Comparison of ENCODE assay signal across 18 cellular contexts in the genomic region with DNA sequence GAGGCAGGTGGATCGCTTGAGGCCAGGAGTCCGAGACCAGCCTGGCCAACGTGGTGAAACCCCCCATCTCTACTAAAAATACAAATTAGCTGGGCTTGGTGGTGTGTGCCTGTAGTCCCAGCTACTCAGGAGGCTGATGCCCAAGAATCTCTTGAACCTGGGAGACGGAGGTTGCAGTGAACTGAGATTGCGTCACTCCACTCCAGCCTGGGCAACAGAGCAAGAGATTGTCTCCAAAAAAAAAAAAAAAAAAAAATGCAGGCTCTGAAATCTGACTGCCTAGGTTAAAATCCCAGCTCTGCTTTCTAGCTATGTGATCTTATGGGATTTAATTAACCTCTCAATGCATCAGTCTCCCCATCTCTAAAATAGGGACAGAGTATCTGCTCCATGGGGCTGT. TPM values are rescaled to one million over a fixed set of nuclear protein-coding genes. Genes with fewer than 3 reads are reported as not detected.
DNase-seq lines count a peak whose midpoint lies in the region; ATAC-seq, FAIRE-seq and TF ChIP-seq lines count a peak whose summit lies in the region.
"Had no signal": no experiment of that assay in that cellular context is flagged by ENCODE, and none has a peak within 500 bp of the region (broad histone marks: within the 10 kb centered on the region; RNA-seq: fewer than 3 reads in every experiment).

No MANE protein-coding gene starts in this region.

- peak overlapping the region; percentile 77 for H3K27ac Mint-ChIP-seq in activated CD8-positive, alpha-beta memory T cell treated with anti-CD3 and anti-CD28 coated beads, Interleukin-2, amount 10 ng/mL, durations not matched to agents 7 days and 5 days
- peak overlapping the region; percentile 72 for H3K27ac Mint-ChIP-seq in T-helper 17 cell
- H3K27ac Mint-ChIP-seq: CD8-positive, alpha-beta T cell; GM23338 had no signal

- H3K9me3 ChIP-seq in IMR-90 (ENCODE audit: control insufficient read depth, insufficient read depth, low read length), result no peaks in the 10 kb centered on the region
- H3K9me3 ChIP-seq in T-helper 17 cell (ENCODE audit: control insufficient read depth, low read length, poor library complexity, severe bottlenecking), result no peaks in the 10 kb centered on the region
- no peaks in the 10 kb centered on the region for H3K9me3 ChIP-seq in endothelial cell of umbilical vein (replicated peaks; ENCODE audit: control insufficient read depth, insufficient read depth, low read length)

- no peak for DNase-seq in activated CD8-positive, alpha-beta memory T cell treated with anti-CD3 and anti-CD28 coated beads, Interleukin-2, amount 10 ng/mL, durations not matched to agents 7 days and 5 days
- no peak for DNase-seq in activated CD8-positive, alpha-beta memory T cell treated with anti-CD3 and anti-CD28 coated beads for 24 hours
- DNase-seq in IMR-90, result no peak
- DNase-seq in T-helper 17 cell, result no peak
- no peak for DNase-seq in endothelial cell of umbilical vein (ENCODE audit: low read depth, low spot score)
- DNase-seq in stimulated activated CD4-positive, alpha-beta T cell treated with anti-CD3 and anti-CD28 coated beads, Interleukin-2, amount 100 ng/mL, for 48 hours, result no peak
- DNase-seq: Calu3; CD8-positive, alpha-beta T cell; NCI-H1417 treated with DMSO at 0.1 percent for 48 hours; NCI-H187 treated with DMSO at 0.1 percent for 48 hours; NCI-H2227 treated with DMSO at 0.1 percent for 48 hours; NCI-H510A treated with DMSO at 0.1 percent for 48 hours; NCI-H774; Right ventricle myocardium superior had no signal

- H3K18ac ChIP-seq in IMR-90 (ENCODE audit: low read depth, low read length), result no peak overlapping the region

- H3K79me2 ChIP-seq in endothelial cell of umbilical vein (ENCODE audit: control insufficient read depth, insufficient read depth, low read length), result peaks cover 64% of the 10 kb centered on the region

- H3K27ac ChIP-seq in IMR-90 (ENCODE audit: insufficient read depth, low read length), result no peak overlapping the region
- no peak overlapping the region for H3K27ac ChIP-seq in endothelial cell of umbilical vein (ENCODE audit: insufficient read depth, low read depth, low read length)
- H3K27ac ChIP-seq: BLaER1 treated with 17β-estradiol and CSF1 and Interleukin-3, amounts not matched to agents 10 nM and 100 nM had no signal

- ATAC-seq in activated CD8-positive, alpha-beta memory T cell treated with anti-CD3 and anti-CD28 coated beads, Interleukin-2, amount 10 ng/mL, durations not matched to agents 7 days and 5 days, result no peak
- ATAC-seq in IMR-90 (ENCODE audit: low read depth) (no peak), T-helper 17 cell (no peak), HG03108 (IDR thresholded peaks at IDR 0.05; ENCODE audit: unreplicated experiment) (no peak)
- ATAC-seq: CD8-positive, alpha-beta T cell; GM23338; HCT116 had no signal

- no peak overlapping the region for H2BK20ac ChIP-seq in IMR-90 (ENCODE audit: low read depth, low read length)

- WGBS in IMR-90 (ENCODE audit: extremely low coverage in 2 of 2, insufficient read length in 1 of 2), 2 experiments, result 83% methylated on average over 1 of the region's 5 CpGs; no CpG with 5 or more reads in 1 of the 2 experiments

- H3K27me3 ChIP-seq in IMR-90 (ENCODE audit: control insufficient read depth, insufficient read depth, low read length) (no peaks in the 10 kb centered on the region), endothelial cell of umbilical vein (ENCODE audit: control insufficient read depth in 2 of 2, insufficient read depth in 2 of 2, low read length in 2 of 2) (no peaks in the 10 kb centered on the region)
- H3K27me3 ChIP-seq: BLaER1 treated with 17β-estradiol and CSF1 and Interleukin-3, amounts not matched to agents 10 nM and 100 nM had no signal

- intact Hi-C loops in IMR-90 (cut with micrococcal nuclease) (no loop called here), endothelial cell of umbilical vein (cut with micrococcal nuclease) (no loop called here)

- no peak for TF ChIP-seq RAD21 in IMR-90 (IDR thresholded peaks at IDR 0.05; ENCODE audit: low read length)

- no peak for TF ChIP-seq POLR2A in IMR-90 (IDR thresholded peaks at IDR 0.05; ENCODE audit: low read depth, low read length)
- TF ChIP-seq POLR2A in endothelial cell of umbilical vein (IDR thresholded peaks at IDR 0.05; ENCODE audit: low read depth, low read length), result no peak

- no TSS peak for BruUV-seq in IMR-90 (replicated peaks; lab: Mats Ljungman, UMichigan)
- no TSS peak for BruUV-seq in endothelial cell of umbilical vein (replicated peaks; lab: Mats Ljungman, UMichigan)

- H3K4ac ChIP-seq in IMR-90 (ENCODE audit: low read depth, low read length), result no peak overlapping the region

- no peak overlapping the region for H2BK120ac ChIP-seq in IMR-90 (ENCODE audit: low read depth, low read length)

- no peaks in the 10 kb centered on the region; the same call in 1 of the 2 replicates for H3K9me1 ChIP-seq in IMR-90 (ENCODE audit: insufficient read depth, low read length)
- H3K9me1 ChIP-seq in endothelial cell of umbilical vein (replicated peaks; ENCODE audit: control insufficient read depth, extremely low read depth, insufficient read depth, low read length), result no peaks in the 10 kb centered on the region

- POLR2A ChIA-PET in IMR-90 (lab: Charles Lee; ENCODE audit: unreplicated experiment) (no interaction called here), endothelial cell of umbilical vein (lab: Charles Lee) (no interaction called here)

- FAIRE-seq in endothelial cell of umbilical vein (lab: Jason Lieb, UNC), result peak; percentile 12

- H3K4me1 Mint-ChIP-seq in activated CD8-positive, alpha-beta memory T cell treated with anti-CD3 and anti-CD28 coated beads, Interleukin-2, amount 10 ng/mL, durations not matched to agents 7 days and 5 days, result peaks cover 64% of the 10 kb centered on the region
- peaks cover 43% of the 10 kb centered on the region for H3K4me1 Mint-ChIP-seq in T-helper 17 cell

- no peak overlapping the region for H3K14ac ChIP-seq in IMR-90 (replicated peaks; ENCODE audit: low read depth, low read length)

- no peaks in the 10 kb centered on the region for H3K36me3 ChIP-seq in IMR-90 (ENCODE audit: control insufficient read depth, insufficient read depth, low read length)
- H3K36me3 ChIP-seq in endothelial cell of umbilical vein (ENCODE audit: control insufficient read depth in 2 of 2, extremely low read depth in 1 of 2, insufficient read depth in 2 of 2, low read length in 2 of 2), result no peaks in the 10 kb centered on the region

- H4K20me1 ChIP-seq in IMR-90 (ENCODE audit: insufficient read depth, low read length) (0 out of 2 replicates have a peak, but pooled peaks cover 5% of the 10 kb centered on the region), endothelial cell of umbilical vein (replicated peaks; ENCODE audit: control insufficient read depth, extremely low read depth, insufficient read depth, low read length) (no peaks in the 10 kb centered on the region)

- H3K4me2 ChIP-seq in IMR-90 (ENCODE audit: low read depth, low read length), result no peak overlapping the region
- no peak overlapping the region for H3K4me2 ChIP-seq in endothelial cell of umbilical vein (ENCODE audit: insufficient read depth, low read length)
- H3K4me2 ChIP-seq: GM23338 had no signal

- dilution Hi-C loops in IMR-90 (cut with HindIII; ENCODE audit: low sequenced_read_pairs, unreplicated experiment) (no loop called here), endothelial cell of umbilical vein (cut with MboI; ENCODE audit: extremely low pct_ligation_motif_present, low sequenced_read_pairs) (no loop called here)

- H2AK5ac ChIP-seq in IMR-90 (ENCODE audit: low read depth, low read length), result no peak overlapping the region

- H3K4me3 ChIP-seq in IMR-90 (ENCODE audit: insufficient read depth, low read depth, low read length) (no peak overlapping the region), endothelial cell of umbilical vein (replicated peaks in 1 of 3; ENCODE audit: insufficient read depth in 1 of 3, low read depth in 1 of 3, low read length in 3 of 3) (no peak overlapping the region)
- H3K4me3 ChIP-seq: BLaER1 treated with 17β-estradiol and CSF1 and Interleukin-3, amounts not matched to agents 10 nM and 100 nM; GM23338 had no signal

- no peak overlapping the region for H4K5ac ChIP-seq in IMR-90 (ENCODE audit: low read depth, low read length)

- H3K4me1 ChIP-seq in IMR-90 (ENCODE audit: control insufficient read depth, insufficient read depth, low read length), result no peaks in the 10 kb centered on the region
- H3K4me1 ChIP-seq in endothelial cell of umbilical vein (ENCODE audit: control insufficient read depth, extremely low read depth, insufficient read depth, low read length), result peaks cover 22% of the 10 kb centered on the region

- H2AFZ ChIP-seq in IMR-90 (replicated peaks; ENCODE audit: low read length, poor library complexity), result no peak overlapping the region
- H2AFZ ChIP-seq in endothelial cell of umbilical vein (ENCODE audit: low read depth, low read length), result no peak overlapping the region
- H2AFZ ChIP-seq: GM23338 had no signal

- H3K56ac ChIP-seq in IMR-90 (ENCODE audit: extremely low read depth, insufficient read depth, low read length), result no peak overlapping the region

- no peak overlapping the region for H4K8ac ChIP-seq in IMR-90 (ENCODE audit: low read depth in 2 of 2, low read length in 2 of 2)

- H2BK5ac ChIP-seq in IMR-90 (ENCODE audit: low read depth, low read length, poor library complexity, severe bottlenecking), result no peak overlapping the region

- CTCF ChIA-PET in activated CD8-positive, alpha-beta memory T cell treated with anti-CD3 and anti-CD28 coated beads, Interleukin-2, amount 10 ng/mL, durations not matched to agents 7 days and 5 days (lab: Charles Lee), result interaction anchor here (0.7 to 2.3 kb wide), 8 partner anchors 12 to 263 kb away, joined by 3 to 8 read pairs (median 3); no protein-coding TSS in a partner anchor
- CTCF ChIA-PET in IMR-90 (lab: Yijun Ruan, JAX), result no interaction called here
- CTCF ChIA-PET in endothelial cell of umbilical vein (lab: Charles Lee), result interaction anchor here (0.7 to 1.5 kb wide), 3 partner anchors 12 to 51 kb away, joined by 3 to 6 read pairs (median 3); no protein-coding TSS in a partner anchor

- peaks cover 27% of the 10 kb centered on the region for H3K36me3 Mint-ChIP-seq in activated CD8-positive, alpha-beta memory T cell treated with anti-CD3 and anti-CD28 coated beads, Interleukin-2, amount 10 ng/mL, durations not matched to agents 7 days and 5 days
- no peaks in the 10 kb centered on the region for H3K36me3 Mint-ChIP-seq in T-helper 17 cell (ENCODE audit: low read depth)

- no peak overlapping the region for H4K91ac ChIP-seq in IMR-90 (ENCODE audit: insufficient read depth, low read depth, low read length)

- H3K23ac ChIP-seq in IMR-90 (ENCODE audit: low read depth, low read length), result no peak overlapping the region

- H2BK15ac ChIP-seq in IMR-90 (ENCODE audit: low read depth, low read length), result no peak overlapping the region

- peaks cover 33 to 67% of the 10 kb centered on the region in 2 experiments for H3K79me1 ChIP-seq in IMR-90 (ENCODE audit: low read depth in 1 of 2, low read length in 2 of 2)

- H3K4me3 Mint-ChIP-seq in activated CD8-positive, alpha-beta memory T cell treated with anti-CD3 and anti-CD28 coated beads, Interleukin-2, amount 10 ng/mL, durations not matched to agents 7 days and 5 days, result no peak overlapping the region
- H3K4me3 Mint-ChIP-seq in T-helper 17 cell, result no peak overlapping the region
- H3K4me3 Mint-ChIP-seq: CD8-positive, alpha-beta T cell; GM23338 had no signal

- H3K9ac ChIP-seq in IMR-90 (ENCODE audit: low read depth, low read length) (no peak overlapping the region), endothelial cell of umbilical vein (replicated peaks; ENCODE audit: extremely low read depth, insufficient read depth, low read length) (no peak overlapping the region)
- H3K9ac ChIP-seq: BLaER1 treated with 17β-estradiol and CSF1 and Interleukin-3, amounts not matched to agents 10 nM and 100 nM had no signal

- no peak for TF ChIP-seq CTCF in IMR-90 (conservative IDR thresholded peaks at IDR 0.05; ENCODE audit: low read depth, low read length)
- TF ChIP-seq CTCF in endothelial cell of umbilical vein (IDR thresholded peaks at IDR 0.05; ENCODE audit: extremely low read depth in 1 of 2, insufficient read depth in 1 of 2, low read depth in 1 of 2, low read length in 2 of 2), result no peak

- H3K9me3 Mint-ChIP-seq in activated CD8-positive, alpha-beta memory T cell treated with anti-CD3 and anti-CD28 coated beads, Interleukin-2, amount 10 ng/mL, durations not matched to agents 7 days and 5 days (ENCODE audit: low read depth), result no peaks in the 10 kb centered on the region
- H3K9me3 Mint-ChIP-seq: CD8-positive, alpha-beta T cell; GM23338 had no signal

- H3K27me3 Mint-ChIP-seq in activated CD8-positive, alpha-beta memory T cell treated with anti-CD3 and anti-CD28 coated beads, Interleukin-2, amount 10 ng/mL, durations not matched to agents 7 days and 5 days, result no peaks in the 10 kb centered on the region
- no peaks in the 10 kb centered on the region for H3K27me3 Mint-ChIP-seq in T-helper 17 cell

- no peak overlapping the region for H2AK9ac ChIP-seq in IMR-90 (replicated peaks; ENCODE audit: low read depth, low read length, poor library complexity)

- in situ Hi-C loops in IMR-90 (cut with MboI; ENCODE audit: low sequenced_read_pairs), result no loop called here

RNA-seq across cellular contexts. Expression of a gene that starts 3.3 kb away (rescaled TPM):
- total RNA-seq in activated CD8-positive, alpha-beta memory T cell treated with anti-CD3 and anti-CD28 coated beads, Interleukin-2, amount 10 ng/mL, durations not matched to agents 7 days and 5 days, result 1 to 10 TPM; 2.7 to 5.7 TPM
- total RNA-seq in IMR-90 (2012; rRNA removed), result 1.4 TPM in 2 replicates
- 2.5 and 3.5 TPM in 2 replicates for polyA plus RNA-seq in IMR-90 (2012; rRNA removed)
- 0.83 and 2.4 TPM in 2 replicates for polyA plus RNA-seq in IMR-90 (2012; cell fraction: cytosol; rRNA removed)
- polyA plus RNA-seq in IMR-90 (2012; cell fraction: nucleus; rRNA removed; ENCODE audit: low replicate concordance), result 2.2 and 9.6 TPM in 2 replicates
- 1 to 10 TPM in 1 of 2 donors, under 1 TPM in 1; 0.37 to 2.0 TPM for total RNA-seq in T-helper 17 cell
- 6.5 and 6.8 TPM in 2 replicates for total RNA-seq in endothelial cell of umbilical vein
- 15.8 and 27.5 TPM in 2 replicates for polyA plus RNA-seq in endothelial cell of umbilical vein
- polyA plus RNA-seq in endothelial cell of umbilical vein (2011; cell fraction: cytosol; rRNA removed), result 9.8 and 12.2 TPM in 2 replicates
- 20.8 and 21.2 TPM in 2 replicates for polyA plus RNA-seq in endothelial cell of umbilical vein (2011; cell fraction: nucleus; rRNA removed)
- 15.0 and 16.8 TPM in 2 replicates for polyA plus RNA-seq in endothelial cell of umbilical vein (2012)
- polyA minus RNA-seq in endothelial cell of umbilical vein, result 23.3 and 25.7 TPM in 2 replicates
- polyA minus RNA-seq in endothelial cell of umbilical vein (2011; cell fraction: cytosol; rRNA and poly(A)+ RNA removed), result not detected
- 25.1 and 32.5 TPM in 2 replicates for polyA minus RNA-seq in endothelial cell of umbilical vein (2011; cell fraction: nucleus; rRNA and poly(A)+ RNA removed)
- total RNA-seq: GM23338, Right ventricle myocardium superior had no signal

RNA-seq across cellular contexts. Expression of a gene that starts 3.6 kb away (rescaled TPM):
- 10 to 100 TPM; 17.3 to 17.9 TPM for total RNA-seq in activated CD8-positive, alpha-beta memory T cell treated with anti-CD3 and anti-CD28 coated beads, Interleukin-2, amount 10 ng/mL, durations not matched to agents 7 days and 5 days
- total RNA-seq in IMR-90 (2012; rRNA removed) (6.6 and 7.5 TPM in 2 replicates), T-helper 17 cell (10 to 100 TPM; 11.2 to 11.9 TPM), endothelial cell of umbilical vein (12.7 and 13.6 TPM in 2 replicates)
- polyA plus RNA-seq in IMR-90 (2012; rRNA removed) (7.1 and 7.5 TPM in 2 replicates), endothelial cell of umbilical vein (11.1 and 13.1 TPM in 2 replicates)
- polyA plus RNA-seq in IMR-90 (2012; cell fraction: cytosol; rRNA removed), result 5.0 and 5.7 TPM in 2 replicates
- polyA plus RNA-seq in IMR-90 (2012; cell fraction: nucleus; rRNA removed; ENCODE audit: low replicate concordance), result 6.7 and 15.6 TPM in 2 replicates
- 10.5 and 10.7 TPM in 2 replicates for polyA plus RNA-seq in endothelial cell of umbilical vein (2011; cell fraction: cytosol; rRNA removed)
- polyA plus RNA-seq in endothelial cell of umbilical vein (2011; cell fraction: nucleus; rRNA removed), result 18.3 and 20.1 TPM in 2 replicates
- 12.7 and 13.0 TPM in 2 replicates for polyA plus RNA-seq in endothelial cell of umbilical vein (2012)
- polyA minus RNA-seq in endothelial cell of umbilical vein, result 11.9 and 13.1 TPM in 2 replicates
- polyA minus RNA-seq in endothelial cell of umbilical vein (2011; cell fraction: cytosol; rRNA and poly(A)+ RNA removed), result 3.8 TPM
- 12.9 and 14.9 TPM in 2 replicates for polyA minus RNA-seq in endothelial cell of umbilical vein (2011; cell fraction: nucleus; rRNA and poly(A)+ RNA removed)
